In the genomic region with DNA sequence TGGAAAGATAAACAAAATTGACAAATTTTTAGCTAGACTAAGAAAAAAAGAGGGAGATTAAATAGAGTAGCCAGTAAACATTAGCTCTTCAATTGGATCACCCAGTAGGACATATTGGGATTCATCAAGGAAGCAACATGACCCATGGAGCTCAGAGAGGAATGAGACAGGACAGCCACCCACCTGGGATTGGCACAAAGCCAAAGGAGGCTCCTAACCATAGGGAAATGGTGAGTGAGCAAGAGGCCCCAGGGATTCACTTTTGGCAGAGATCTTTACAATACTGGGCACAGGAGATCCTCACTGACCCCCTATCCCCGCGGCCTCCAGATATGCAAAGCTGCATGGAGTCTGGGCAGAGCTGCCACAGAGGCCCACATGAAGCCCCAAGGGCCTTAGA, we compare ENCODE assay signal across 24 cellular contexts.
"Had no signal": no experiment of that assay in that cellular context is flagged by ENCODE, and none has a peak within 500 bp of the region (broad histone marks: within the 10 kb centered on the region; RNA-seq: fewer than 3 reads in every experiment).

No MANE protein-coding gene starts in this region.

- DNase-seq: activated CD4-positive, alpha-beta memory T cell treated with anti-CD3 and anti-CD28 coated beads, Interleukin-2, amount 10 ng/mL, durations not matched to agents 7 days and 5 days; activated CD4-positive, alpha-beta T cell treated with anti-CD3 and anti-CD28 coated beads for 36 hours; activated CD4-positive, alpha-beta T cell treated with anti-CD3 and anti-CD28 coated beads, Interleukin-2, amount 50 U/mL, for 1 hour; activated gamma-delta T cell treated with Interleukin-2 at 50 U/mL for 16 hours; activated naive CD4-positive, alpha-beta T cell treated with anti-CD3 and anti-CD28 coated beads, Interleukin-2, amount 10 ng/mL, durations not matched to agents 7 days and 5 days; activated naive CD8-positive, alpha-beta T cell treated with anti-CD3 and anti-CD28 coated beads for 36 hours; activated T-cell treated with anti-CD3 and anti-CD28 coated beads for 4 hours; activated T-cell treated with anti-CD3 and anti-CD28 coated beads, Interleukin-2, amount 50 U/mL, for 72 hours; brain microvascular endothelial cell; KG1; NCI-H1092; NCI-H1417; NCI-H2081; NCI-H2171 treated with DMSO at 0.1 percent for 48 hours; NCI-H226; NK-92 treated with Interleukin-12 subunit alpha and Interleukin-12 subunit beta, amount 100 ng/mL, for 24 hours; OCI-M1; Peyer's patch; Right ventricle myocardium superior; SJCRH30; SK-N-SH; T-helper 1 cell; WERI-Rb-1 had no signal

- ATAC-seq: activated CD4-positive, alpha-beta T cell treated with anti-CD3 and anti-CD28 coated beads for 36 hours; activated T-cell treated with anti-CD3 and anti-CD28 coated beads, Interleukin-2, amount 50 U/mL, for 72 hours had no signal

- H3K4me3 ChIP-seq: cardiac muscle cell, Peyer's patch, SJCRH30 had no signal
